ENCODE assay signal across 1 cellular context in genomic region chr9:69190086-69190865, GRCh38.
TF ChIP-seq lines count a peak whose summit lies in the region.

No MANE protein-coding gene starts in this region.

TF ChIP-seq in HepG2, 621 proteins besides CTCF, POLR2A, EP300 and RAD21 (continued from another document and continues in another):
- no peak for TF ChIP-seq NFAT5 (CRISPR knock-in tag; IDR thresholded peaks at IDR 0.05)
- TF ChIP-seq, protein P1, sequence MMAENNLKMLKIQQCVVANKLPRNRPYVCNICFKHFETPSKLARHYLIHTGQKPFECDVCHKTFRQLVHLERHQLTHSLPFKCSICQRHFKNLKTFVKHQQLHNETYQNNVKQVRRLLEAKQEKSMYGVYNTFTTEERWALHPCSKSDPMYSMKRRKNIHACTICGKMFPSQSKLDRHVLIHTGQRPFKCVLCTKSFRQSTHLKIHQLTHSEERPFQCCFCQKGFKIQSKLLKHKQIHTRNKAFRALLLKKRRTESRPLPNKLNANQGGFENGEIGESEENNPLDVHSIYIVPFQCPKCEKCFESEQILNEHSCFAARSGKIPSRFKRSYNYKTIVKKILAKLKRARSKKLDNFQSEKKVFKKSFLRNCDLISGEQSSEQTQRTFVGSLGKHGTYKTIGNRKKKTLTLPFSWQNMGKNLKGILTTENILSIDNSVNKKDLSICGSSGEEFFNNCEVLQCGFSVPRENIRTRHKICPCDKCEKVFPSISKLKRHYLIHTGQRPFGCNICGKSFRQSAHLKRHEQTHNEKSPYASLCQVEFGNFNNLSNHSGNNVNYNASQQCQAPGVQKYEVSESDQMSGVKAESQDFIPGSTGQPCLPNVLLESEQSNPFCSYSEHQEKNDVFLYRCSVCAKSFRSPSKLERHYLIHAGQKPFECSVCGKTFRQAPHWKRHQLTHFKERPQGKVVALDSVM (CRISPR knock-in tag; IDR thresholded peaks at IDR 0.05): no peak
- peak; percentile 88 for TF ChIP-seq SOX5 (CRISPR knock-in tag; IDR thresholded peaks at IDR 0.05; ENCODE audit: borderline replicate concordance)
- no peak for TF ChIP-seq ZNF460 (CRISPR knock-in tag; IDR thresholded peaks at IDR 0.05; ENCODE audit: borderline replicate concordance)
- TF ChIP-seq ZFP1 (CRISPR knock-in tag; IDR thresholded peaks at IDR 0.05): 0 out of 2 replicates have a peak, but pooled peaks have one; percentile 9
- TF ChIP-seq DMTF1 (CRISPR knock-in tag; IDR thresholded peaks at IDR 0.05): no peak
- TF ChIP-seq NKX3-1 (CRISPR knock-in tag; IDR thresholded peaks at IDR 0.05): no peak
- peak; percentile 91 for TF ChIP-seq GATA4 (IDR thresholded peaks at IDR 0.05; ENCODE audit: borderline replicate concordance, low read depth)
- TF ChIP-seq ZNF83 (CRISPR knock-in tag; IDR thresholded peaks at IDR 0.05; ENCODE audit: borderline replicate concordance): no peak
- TF ChIP-seq HMG20A (CRISPR knock-in tag; IDR thresholded peaks at IDR 0.05; ENCODE audit: borderline replicate concordance): peak; percentile 94
- TF ChIP-seq ZNF446 (CRISPR knock-in tag; IDR thresholded peaks at IDR 0.05): no peak
- TF ChIP-seq, protein P2, sequence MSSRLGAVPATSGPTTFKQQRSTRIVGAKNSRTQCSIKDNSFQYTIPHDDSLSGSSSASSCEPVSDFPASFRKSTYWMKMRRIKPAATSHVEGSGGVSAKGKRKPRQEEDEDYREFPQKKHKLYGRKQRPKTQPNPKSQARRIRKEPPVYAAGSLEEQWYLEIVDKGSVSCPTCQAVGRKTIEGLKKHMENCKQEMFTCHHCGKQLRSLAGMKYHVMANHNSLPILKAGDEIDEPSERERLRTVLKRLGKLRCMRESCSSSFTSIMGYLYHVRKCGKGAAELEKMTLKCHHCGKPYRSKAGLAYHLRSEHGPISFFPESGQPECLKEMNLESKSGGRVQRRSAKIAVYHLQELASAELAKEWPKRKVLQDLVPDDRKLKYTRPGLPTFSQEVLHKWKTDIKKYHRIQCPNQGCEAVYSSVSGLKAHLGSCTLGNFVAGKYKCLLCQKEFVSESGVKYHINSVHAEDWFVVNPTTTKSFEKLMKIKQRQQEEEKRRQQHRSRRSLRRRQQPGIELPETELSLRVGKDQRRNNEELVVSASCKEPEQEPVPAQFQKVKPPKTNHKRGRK (CRISPR knock-in tag; IDR thresholded peaks at IDR 0.05): no peak
- TF ChIP-seq TSC22D2 (CRISPR knock-in tag; IDR thresholded peaks at IDR 0.05; ENCODE audit: borderline replicate concordance): no peak
- TF ChIP-seq, protein P3, sequence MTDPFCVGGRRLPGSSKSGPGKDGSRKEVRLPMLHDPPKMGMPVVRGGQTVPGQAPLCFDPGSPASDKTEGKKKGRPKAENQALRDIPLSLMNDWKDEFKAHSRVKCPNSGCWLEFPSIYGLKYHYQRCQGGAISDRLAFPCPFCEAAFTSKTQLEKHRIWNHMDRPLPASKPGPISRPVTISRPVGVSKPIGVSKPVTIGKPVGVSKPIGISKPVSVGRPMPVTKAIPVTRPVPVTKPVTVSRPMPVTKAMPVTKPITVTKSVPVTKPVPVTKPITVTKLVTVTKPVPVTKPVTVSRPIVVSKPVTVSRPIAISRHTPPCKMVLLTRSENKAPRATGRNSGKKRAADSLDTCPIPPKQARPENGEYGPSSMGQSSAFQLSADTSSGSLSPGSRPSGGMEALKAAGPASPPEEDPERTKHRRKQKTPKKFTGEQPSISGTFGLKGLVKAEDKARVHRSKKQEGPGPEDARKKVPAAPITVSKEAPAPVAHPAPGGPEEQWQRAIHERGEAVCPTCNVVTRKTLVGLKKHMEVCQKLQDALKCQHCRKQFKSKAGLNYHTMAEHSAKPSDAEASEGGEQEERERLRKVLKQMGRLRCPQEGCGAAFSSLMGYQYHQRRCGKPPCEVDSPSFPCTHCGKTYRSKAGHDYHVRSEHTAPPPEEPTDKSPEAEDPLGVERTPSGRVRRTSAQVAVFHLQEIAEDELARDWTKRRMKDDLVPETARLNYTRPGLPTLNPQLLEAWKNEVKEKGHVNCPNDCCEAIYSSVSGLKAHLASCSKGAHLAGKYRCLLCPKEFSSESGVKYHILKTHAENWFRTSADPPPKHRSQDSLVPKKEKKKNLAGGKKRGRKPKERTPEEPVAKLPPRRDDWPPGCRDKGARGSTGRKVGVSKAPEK (CRISPR knock-in tag; IDR thresholded peaks at IDR 0.05; ENCODE audit: borderline replicate concordance): no peak
- no peak for TF ChIP-seq JUND (CRISPR knock-in tag; IDR thresholded peaks at IDR 0.05)
- TF ChIP-seq PRMT3 (CRISPR knock-in tag; IDR thresholded peaks at IDR 0.05; ENCODE audit: borderline replicate concordance, low read depth): no peak
- TF ChIP-seq ZNF841 (CRISPR knock-in tag; IDR thresholded peaks at IDR 0.05; ENCODE audit: borderline replicate concordance): 0 out of 2 replicates have a peak, but pooled peaks have one; percentile 72
- no peak for TF ChIP-seq SMAD9 (CRISPR knock-in tag; IDR thresholded peaks at IDR 0.05)
- TF ChIP-seq ZNF775 (CRISPR knock-in tag; IDR thresholded peaks at IDR 0.05; ENCODE audit: borderline replicate concordance): no peak
- TF ChIP-seq POGZ (CRISPR knock-in tag; IDR thresholded peaks at IDR 0.05): no peak
- TF ChIP-seq ZNF674 (CRISPR knock-in tag; IDR thresholded peaks at IDR 0.05; ENCODE audit: low read depth): no peak
- TF ChIP-seq ZNF704 (CRISPR knock-in tag; IDR thresholded peaks at IDR 0.05; ENCODE audit: borderline replicate concordance): no peak
- TF ChIP-seq, protein P4, sequence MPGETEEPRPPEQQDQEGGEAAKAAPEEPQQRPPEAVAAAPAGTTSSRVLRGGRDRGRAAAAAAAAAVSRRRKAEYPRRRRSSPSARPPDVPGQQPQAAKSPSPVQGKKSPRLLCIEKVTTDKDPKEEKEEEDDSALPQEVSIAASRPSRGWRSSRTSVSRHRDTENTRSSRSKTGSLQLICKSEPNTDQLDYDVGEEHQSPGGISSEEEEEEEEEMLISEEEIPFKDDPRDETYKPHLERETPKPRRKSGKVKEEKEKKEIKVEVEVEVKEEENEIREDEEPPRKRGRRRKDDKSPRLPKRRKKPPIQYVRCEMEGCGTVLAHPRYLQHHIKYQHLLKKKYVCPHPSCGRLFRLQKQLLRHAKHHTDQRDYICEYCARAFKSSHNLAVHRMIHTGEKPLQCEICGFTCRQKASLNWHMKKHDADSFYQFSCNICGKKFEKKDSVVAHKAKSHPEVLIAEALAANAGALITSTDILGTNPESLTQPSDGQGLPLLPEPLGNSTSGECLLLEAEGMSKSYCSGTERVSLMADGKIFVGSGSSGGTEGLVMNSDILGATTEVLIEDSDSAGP (CRISPR knock-in tag; IDR thresholded peaks at IDR 0.05; ENCODE audit: borderline replicate concordance): no peak
- peak; percentile 68 for TF ChIP-seq HNF4G (IDR thresholded peaks at IDR 0.05; ENCODE audit: borderline replicate concordance, low read depth, low read length)
- TF ChIP-seq HNF4G (CRISPR knock-in tag; IDR thresholded peaks at IDR 0.05; ENCODE audit: borderline replicate concordance, low read depth): no peak
- peak; percentile 65; the same call in 1 of the 2 replicates for TF ChIP-seq HHEX (CRISPR knock-in tag; IDR thresholded peaks at IDR 0.05)
- no peak for TF ChIP-seq KAT7 (CRISPR knock-in tag; IDR thresholded peaks at IDR 0.05; ENCODE audit: borderline replicate concordance)
- TF ChIP-seq KDM1A (CRISPR knock-in tag; IDR thresholded peaks at IDR 0.05): no peak
- no peak for TF ChIP-seq MYC (CRISPR knock-in tag; IDR thresholded peaks at IDR 0.05; ENCODE audit: borderline replicate concordance)
- no peak for TF ChIP-seq RBM39 (IDR thresholded peaks at IDR 0.05; ENCODE audit: low read depth, low read length, poor library complexity, severe bottlenecking)
- TF ChIP-seq HMGA1 (CRISPR knock-in tag; conservative IDR thresholded peaks at IDR 0.05): no peak
- TF ChIP-seq, protein P5, sequence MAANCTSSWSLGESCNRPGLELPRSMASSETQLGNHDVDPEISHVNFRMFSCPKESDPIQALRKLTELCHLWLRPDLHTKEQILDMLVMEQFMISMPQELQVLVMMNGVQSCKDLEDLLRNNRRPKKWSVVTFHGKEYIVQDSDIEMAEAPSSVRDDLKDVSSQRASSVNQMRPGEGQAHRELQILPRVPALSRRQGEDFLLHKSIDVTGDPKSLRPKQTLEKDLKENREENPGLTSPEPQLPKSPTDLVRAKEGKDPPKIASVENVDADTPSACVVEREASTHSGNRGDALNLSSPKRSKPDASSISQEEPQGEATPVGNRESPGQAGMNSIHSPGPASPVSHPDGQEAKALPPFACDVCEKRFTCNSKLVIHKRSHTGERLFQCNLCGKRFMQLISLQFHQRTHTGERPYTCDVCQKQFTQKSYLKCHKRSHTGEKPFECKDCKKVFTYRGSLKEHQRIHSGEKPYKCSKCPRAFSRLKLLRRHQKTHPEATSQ (CRISPR knock-in tag; IDR thresholded peaks at IDR 0.05; ENCODE audit: borderline replicate concordance): no peak
- no peak for TF ChIP-seq HNRNPL (IDR thresholded peaks at IDR 0.05; ENCODE audit: low read depth, low read length)
- TF ChIP-seq CBX2 (IDR thresholded peaks at IDR 0.05; ENCODE audit: low read depth, low read length): no peak
- TF ChIP-seq CBX2 (CRISPR knock-in tag; IDR thresholded peaks at IDR 0.05; ENCODE audit: low read depth): no peak
- TF ChIP-seq ZNF550 (CRISPR knock-in tag; IDR thresholded peaks at IDR 0.05; ENCODE audit: borderline replicate concordance): no peak
- TF ChIP-seq ZBTB20 (CRISPR knock-in tag; IDR thresholded peaks at IDR 0.05; ENCODE audit: borderline replicate concordance, low read depth): no peak
- TF ChIP-seq U2AF2 (IDR thresholded peaks at IDR 0.05; ENCODE audit: low read depth, low read length): no peak
- TF ChIP-seq ZNF563 (CRISPR knock-in tag; IDR thresholded peaks at IDR 0.05): no peak
- no peak for TF ChIP-seq TBL1XR1 (IDR thresholded peaks at IDR 0.05; ENCODE audit: borderline replicate concordance, low read length, partially characterized antibody)
- TF ChIP-seq SIX4 (CRISPR knock-in tag; IDR thresholded peaks at IDR 0.05): no peak
- TF ChIP-seq ATRX (CRISPR knock-in tag; IDR thresholded peaks at IDR 0.05; ENCODE audit: borderline replicate concordance): no peak
- peak; percentile 50 to 82; a peak in 2 of 4 replicates for TF ChIP-seq NR2F1 (CRISPR knock-in tag; IDR thresholded peaks at IDR 0.05)
- TF ChIP-seq NCOA2 (CRISPR knock-in tag; IDR thresholded peaks at IDR 0.05): peak; percentile 97
- TF ChIP-seq SP1 (IDR thresholded peaks at IDR 0.05): no peak
- no peak for TF ChIP-seq SP1 (CRISPR knock-in tag; IDR thresholded peaks at IDR 0.05)
- TF ChIP-seq ZSCAN29 (CRISPR knock-in tag; conservative IDR thresholded peaks at IDR 0.05): no peak
